In genomic region chr14:94045563-94046345, GRCh38 we compare ENCODE assay signal across 1 cellular context.
TF ChIP-seq lines count a peak whose summit lies in the region.

No MANE protein-coding gene starts in this region.

TF ChIP-seq in GM12878, 131 proteins besides CTCF, POLR2A, EP300 and RAD21:
- TF ChIP-seq IRF5 (IDR thresholded peaks at IDR 0.05; ENCODE audit: borderline replicate concordance) (no peak), SREBF1 (IDR thresholded peaks at IDR 0.05; ENCODE audit: low read length) (no peak), TCF7 (IDR thresholded peaks at IDR 0.05; ENCODE audit: borderline replicate concordance) (no peak), FOXK2 (IDR thresholded peaks at IDR 0.05) (no peak), TCF3 (IDR thresholded peaks at IDR 0.05; ENCODE audit: borderline replicate concordance, insufficient read depth, low read depth, low read length) (no peak), POU2F2 (IDR thresholded peaks at IDR 0.05; ENCODE audit: borderline replicate concordance, low read depth, low read length) (no peak), ESRRA (IDR thresholded peaks at IDR 0.05; ENCODE audit: low read length) (no peak), CHD1 (IDR thresholded peaks at IDR 0.05; ENCODE audit: low read depth, low read length) (no peak), BRCA1 (IDR thresholded peaks at IDR 0.05; ENCODE audit: low read depth, low read length) (no peak), PRDM15 (CRISPR knock-in tag; IDR thresholded peaks at IDR 0.05) (no peak), CEBPZ (IDR thresholded peaks at IDR 0.05; ENCODE audit: low read depth, low read length) (no peak)
